ENCODE assay signal across 10 cellular contexts in the genomic region with DNA sequence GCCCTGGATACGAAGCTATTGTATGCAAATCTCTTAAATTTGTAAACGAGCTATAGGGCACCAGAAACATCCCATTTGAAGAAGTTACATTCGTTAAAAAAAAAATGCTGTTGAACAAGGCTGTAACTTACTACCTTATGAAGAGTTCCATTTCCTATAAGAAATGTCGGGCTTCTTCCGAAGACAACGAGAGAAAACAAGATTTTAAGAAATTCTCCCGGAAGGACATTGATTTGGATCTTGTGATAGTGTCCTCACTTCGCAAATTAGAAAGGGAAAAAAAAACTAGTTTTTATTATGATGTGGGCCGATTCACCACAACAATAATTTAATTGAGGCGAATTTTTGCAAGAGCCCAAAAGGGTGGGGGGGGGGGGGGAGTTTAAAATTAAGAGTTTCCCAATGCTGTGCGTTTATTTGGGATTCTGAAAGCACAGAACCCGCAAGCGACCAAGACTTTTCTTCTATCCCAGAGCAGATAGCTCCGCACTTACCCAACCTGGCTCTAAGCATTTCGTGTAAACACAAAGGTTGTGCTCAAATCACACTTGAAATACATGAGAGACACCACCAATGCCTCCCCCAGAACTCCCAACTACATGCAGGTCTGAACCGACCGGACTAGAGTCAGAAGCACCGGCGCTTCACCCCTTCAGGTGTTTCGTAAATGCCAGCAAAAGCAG. TPM values are rescaled to one million over a fixed set of nuclear protein-coding genes. Genes with fewer than 3 reads are reported as not detected.
DNase-seq lines count a peak whose midpoint lies in the region; FAIRE-seq and TF ChIP-seq lines count a peak whose summit lies in the region.
"Had no signal": no experiment of that assay in that cellular context is flagged by ENCODE, and none has a peak within 500 bp of the region (broad histone marks: within the 10 kb centered on the region; RNA-seq: fewer than 3 reads in every experiment).

No MANE protein-coding gene starts in this region.

- H3K9me3 Mint-ChIP-seq in activated T-helper 1 cell treated with anti-CD3 and anti-CD28 coated beads, Interleukin-12 subunit alpha, Interleukin-12 subunit beta, Interleukin-2, Interleukin-4 antibody, amounts not matched to agents 30 ng/mL and 10 ng/mL and 1 ng/mL, durations not matched to agents 14 hours and 24 hours and 36 hours: no peaks in the 10 kb centered on the region

- H3K4me2 ChIP-seq in keratinocyte (ENCODE audit: control insufficient read depth, extremely low read depth, insufficient read depth, low read depth, low read length): peak overlapping the region; percentile 98

- H3K27ac ChIP-seq in keratinocyte (ENCODE audit: control insufficient read depth, insufficient read depth, low read length) (peak overlapping the region; percentile 83), skin epidermis (peak overlapping the region in 14 of 21 experiments; percentile 8 to 82 (median 66))
- H3K27ac ChIP-seq: ascending aorta, HL-60 had no signal

- FAIRE-seq in keratinocyte (lab: Jason Lieb, UNC): peak; percentile 46

- dilution Hi-C loops in keratinocyte (cut with MboI; ENCODE audit: extremely low pct_ligation_motif_present, low sequenced_read_pairs): no loop called here

- H3K36me3 ChIP-seq in keratinocyte (ENCODE audit: control insufficient read depth in 2 of 2, extremely low read depth in 1 of 2, insufficient read depth in 2 of 2, low read length in 2 of 2): peaks cover 5 to 15% of the 10 kb centered on the region in 2 experiments
- H3K36me3 ChIP-seq: ascending aorta had no signal

- intact Hi-C loops in activated T-helper 1 cell treated with anti-CD3 and anti-CD28 coated beads, Interleukin-12 subunit alpha, Interleukin-12 subunit beta, Interleukin-2, Interleukin-4 antibody, amounts not matched to agents 30 ng/mL and 10 ng/mL and 1 ng/mL, durations not matched to agents 14 hours and 24 hours and 36 hours (cut with micrococcal nuclease): loop anchor here (5.0 to 10.0 kb wide), 2 partner anchors 645 to 1482 kb away; no protein-coding TSS in a partner anchor

- H3K4me1 Mint-ChIP-seq in activated T-helper 1 cell treated with anti-CD3 and anti-CD28 coated beads, Interleukin-12 subunit alpha, Interleukin-12 subunit beta, Interleukin-2, Interleukin-4 antibody, amounts not matched to agents 30 ng/mL and 10 ng/mL and 1 ng/mL, durations not matched to agents 14 hours and 24 hours and 36 hours (ENCODE audit: low read depth): no peaks in the 10 kb centered on the region

- H4K20me1 ChIP-seq in keratinocyte (ENCODE audit: control insufficient read depth, extremely low read depth, insufficient read depth, low read length): peaks cover 26% of the 10 kb centered on the region

- no peaks in the 10 kb centered on the region for H3K9me3 ChIP-seq in keratinocyte (ENCODE audit: control insufficient read depth, low read depth, low read length)
- H3K9me3 ChIP-seq: ascending aorta had no signal

- H3K9me1 ChIP-seq in keratinocyte (ENCODE audit: control insufficient read depth, extremely low read depth, insufficient read depth, low read length): peaks cover 4% of the 10 kb centered on the region

- no peak overlapping the region for H3K4me3 Mint-ChIP-seq in activated T-helper 1 cell treated with anti-CD3 and anti-CD28 coated beads, Interleukin-12 subunit alpha, Interleukin-12 subunit beta, Interleukin-2, Interleukin-4 antibody, amounts not matched to agents 30 ng/mL and 10 ng/mL and 1 ng/mL, durations not matched to agents 14 hours and 24 hours and 36 hours

- peak overlapping the region; percentile 68 for H3K27ac Mint-ChIP-seq in activated T-helper 1 cell treated with anti-CD3 and anti-CD28 coated beads, Interleukin-12 subunit alpha, Interleukin-12 subunit beta, Interleukin-2, Interleukin-4 antibody, amounts not matched to agents 30 ng/mL and 10 ng/mL and 1 ng/mL, durations not matched to agents 14 hours and 24 hours and 36 hours

- H2AFZ ChIP-seq in keratinocyte (ENCODE audit: control insufficient read depth, low read length): peak overlapping the region; percentile 83

- H3K4me1 ChIP-seq in keratinocyte (ENCODE audit: control insufficient read depth, extremely low read depth, insufficient read depth, low read length): peaks cover 37% of the 10 kb centered on the region

- peak overlapping the region; percentile 77 to 91 (median 80) for H3K4me3 ChIP-seq in keratinocyte (ENCODE audit: control insufficient read depth in 2 of 3, extremely low read depth in 1 of 3, insufficient read depth in 2 of 3, low read depth in 1 of 3, low read length in 3 of 3)
- H3K4me3 ChIP-seq in skin epidermis: peak overlapping the region; percentile 1 to 69 (median 45)

- peaks cover under 1% of the 10 kb centered on the region for H3K36me3 Mint-ChIP-seq in activated T-helper 1 cell treated with anti-CD3 and anti-CD28 coated beads, Interleukin-12 subunit alpha, Interleukin-12 subunit beta, Interleukin-2, Interleukin-4 antibody, amounts not matched to agents 30 ng/mL and 10 ng/mL and 1 ng/mL, durations not matched to agents 14 hours and 24 hours and 36 hours (ENCODE audit: low read depth)

- H3K27me3 ChIP-seq in keratinocyte (ENCODE audit: control insufficient read depth, extremely low read depth, insufficient read depth, low read length): peaks cover 19% of the 10 kb centered on the region

- TF ChIP-seq CTCF in keratinocyte (optimal IDR thresholded peaks at IDR 0.05 in 1 of 3, IDR thresholded peaks at IDR 0.05 in 1 of 3, conservative IDR thresholded peaks at IDR 0.05 in 1 of 3; ENCODE audit: extremely low read depth in 1 of 3, insufficient read depth in 2 of 3, low read length in 3 of 3): no peak

- peak; percentile 63 for DNase-seq in DMS153 treated with DMSO at 0.1 percent for 48 hours (lab: John Stamatoyannopoulos, UW; ENCODE audit: unreplicated experiment)
- no peak for DNase-seq in DMS153 (lab: John Stamatoyannopoulos, UW)
- DNase-seq in activated T-helper 1 cell treated with anti-CD3 and anti-CD28 coated beads, Interleukin-12 subunit alpha, Interleukin-12 subunit beta, Interleukin-2, Interleukin-4 antibody, amounts not matched to agents 30 ng/mL and 10 ng/mL and 1 ng/mL, durations not matched to agents 14 hours and 24 hours and 36 hours (ENCODE audit: low spot score): no peak
- no peak for DNase-seq in keratinocyte (ENCODE audit: low read depth, low spot score)
- no peak for DNase-seq in activated CD8-positive, alpha-beta memory T cell treated with anti-CD3 and anti-CD28 coated beads, Interleukin-2, amount 50 U/mL, for 4 hours
- no peak for DNase-seq in DMS114 treated with DMSO at 0.1 percent for 48 hours (lab: John Stamatoyannopoulos, UW; ENCODE audit: unreplicated experiment)
- DNase-seq in NCI-H1694 treated with DMSO at 0.1 percent for 48 hours (lab: John Stamatoyannopoulos, UW): no peak

- peaks cover 68% of the 10 kb centered on the region for H3K27me3 Mint-ChIP-seq in activated T-helper 1 cell treated with anti-CD3 and anti-CD28 coated beads, Interleukin-12 subunit alpha, Interleukin-12 subunit beta, Interleukin-2, Interleukin-4 antibody, amounts not matched to agents 30 ng/mL and 10 ng/mL and 1 ng/mL, durations not matched to agents 14 hours and 24 hours and 36 hours (ENCODE audit: insufficient read depth)

- peaks cover 30% of the 10 kb centered on the region for H3K79me2 ChIP-seq in keratinocyte (ENCODE audit: control insufficient read depth, insufficient read depth, low read length)

- peak overlapping the region; percentile 84 for H3K9ac ChIP-seq in keratinocyte (ENCODE audit: control insufficient read depth, extremely low read depth, insufficient read depth, low read length)

RNA-seq across cellular contexts. Expression of a gene that starts 1.4 kb away (rescaled TPM):
- not detected in 2 replicates for total RNA-seq in activated T-helper 1 cell treated with anti-CD3 and anti-CD28 coated beads, Interleukin-12 subunit alpha, Interleukin-12 subunit beta, Interleukin-2, Interleukin-4 antibody, amounts not matched to agents 30 ng/mL and 10 ng/mL and 1 ng/mL, durations not matched to agents 14 hours and 24 hours and 36 hours
- polyA plus RNA-seq in keratinocyte: 9.2 to 47.3 TPM (median 15.8 TPM) in 3 replicates
- 32.8 TPM for polyA plus RNA-seq in keratinocyte (2011; ENCODE audit: low read depth)
- polyA plus RNA-seq in keratinocyte (2011; cell fraction: cytosol; rRNA removed): 16.7 and 18.7 TPM in 2 replicates
- 45.0 and 49.8 TPM in 2 replicates for polyA plus RNA-seq in keratinocyte (2011; cell fraction: nucleus; rRNA removed)
- 53.1 and 101 TPM in 2 replicates for polyA plus RNA-seq in keratinocyte (2012; ENCODE audit: low replicate concordance)
- polyA minus RNA-seq in keratinocyte: 7.0 to 54.7 TPM (median 14.0 TPM) in 3 replicates
- polyA minus RNA-seq in keratinocyte (2011; cell fraction: cytosol; rRNA and poly(A)+ RNA removed): 57.7 TPM
- polyA minus RNA-seq in keratinocyte (2011; cell fraction: nucleus; rRNA and poly(A)+ RNA removed): 63.2 and 68.6 TPM in 2 replicates
